8 cellular contexts compared by ENCODE assay signal in the genomic region with DNA sequence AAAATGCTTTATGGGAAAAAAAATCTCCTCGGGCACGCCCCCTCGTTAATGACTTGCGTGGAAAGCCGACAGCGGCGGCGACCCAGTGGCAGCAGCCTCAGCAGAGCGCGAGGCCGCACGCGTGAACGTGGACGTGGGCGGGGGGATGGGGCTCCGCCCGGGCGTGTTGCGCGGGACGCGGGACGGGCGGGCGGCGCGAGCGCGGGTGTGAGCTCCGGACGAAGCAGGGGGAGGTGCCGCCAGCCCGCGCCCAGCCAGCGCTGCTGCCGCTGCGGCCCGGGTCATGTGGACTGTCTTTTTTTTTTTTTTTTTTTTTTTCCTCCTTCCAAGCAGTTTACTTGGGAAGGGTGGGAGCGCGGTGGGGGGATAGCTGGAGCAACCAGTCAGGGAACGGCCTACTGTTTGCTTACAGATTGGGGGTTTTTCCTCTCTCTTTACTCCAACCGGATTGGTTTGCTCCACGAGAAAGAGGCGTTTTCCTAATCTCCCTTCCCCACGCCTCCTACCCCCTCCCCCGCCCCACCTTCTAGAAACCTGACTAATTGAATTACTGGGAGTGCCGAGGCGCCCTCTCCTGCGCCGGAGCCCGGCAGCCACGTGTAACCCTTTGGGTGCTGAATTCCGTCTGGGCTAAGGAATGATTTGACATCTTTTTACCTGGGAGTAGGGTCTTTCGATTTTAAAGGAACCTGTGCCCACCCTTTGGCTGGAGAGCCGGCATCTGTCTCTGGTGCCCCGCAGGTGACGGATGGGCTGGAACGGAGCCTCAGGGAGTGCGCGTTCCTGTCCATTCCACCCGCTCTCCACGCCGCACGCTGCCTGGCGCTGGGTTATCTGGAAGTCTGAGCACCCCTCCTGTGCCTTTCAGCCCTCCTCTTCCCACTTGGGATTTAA. TPM values are rescaled to one million over a fixed set of nuclear protein-coding genes. Genes with fewer than 3 reads are reported as not detected.
DNase-seq lines count a peak whose midpoint lies in the region; ATAC-seq and TF ChIP-seq lines count a peak whose summit lies in the region.

No MANE protein-coding gene starts in this region.

- intact Hi-C loops in spleen (cut with DNase I; ENCODE audit: low total_unique reads): no loop called here

- H3K27me3 ChIP-seq in spleen (replicated peaks in 1 of 7): peaks cover 0 to 88% (median 49%) of the 10 kb centered on the region in 7 donors

- WGBS in spleen, 5 donors: 2% methylated on average over 66 of the region's 66 CpGs

- no peak for ATAC-seq in GM21786 (IDR thresholded peaks at IDR 0.05; ENCODE audit: unreplicated experiment)

- no peaks in the 10 kb centered on the region for H3K36me3 ChIP-seq in spleen

- no peak for TF ChIP-seq POLR2A in spleen (IDR thresholded peaks at IDR 0.05)

- H3K27ac ChIP-seq in spleen: peak overlapping the region in 7 of 8 donors; percentile 59 to 75 (median 72)

- TF ChIP-seq CTCF in spleen (IDR thresholded peaks at IDR 0.05 in 8 of 11, conservative IDR thresholded peaks at IDR 0.05 in 3 of 11): no peak

- peaks cover 17 to 49% (median 46%) of the 10 kb centered on the region in 6 donors for H3K4me1 ChIP-seq in spleen

- H3K4me3 ChIP-seq in spleen: peak overlapping the region; percentile 33 to 74 (median 54)

- H3K9me3 ChIP-seq in spleen: no peaks in the 10 kb centered on the region

- DNase-seq in activated gamma-delta T cell (lab: John Stamatoyannopoulos, UW) (peak; percentile 12), activated gamma-delta T cell treated with Interleukin-2 at 50 U/mL for 16 hours (no peak), NCI-H1105 treated with DMSO at 0.1 percent for 48 hours (lab: John Stamatoyannopoulos, UW) (peak; percentile 90), SW 1271 (lab: John Stamatoyannopoulos, UW) (peak; percentile 96 to 99), dermis microvascular lymphatic vessel endothelial cell (ENCODE audit: low read depth in 2 of 2) (peak; percentile 83 to 97), kidney tubule cell (ENCODE audit: low spot score) (peak; percentile 99), spleen (peak; percentile 78)

RNA-seq across cellular contexts. Expression of a gene that starts 1.7 kb away (rescaled TPM):
- total RNA-seq in dermis microvascular lymphatic vessel endothelial cell (101 and 158 TPM in 2 replicates), spleen (10 to 100 TPM in 6 of 7 donors, 1 to 10 TPM in 1; 3.7 to 29.0 (median 14.2) TPM)
- polyA plus RNA-seq in spleen: under 1 TPM; 0.33 to 0.96 (median 0.37) TPM
